In genomic region chr19:5585461-5586299, GRCh38 we compare ENCODE assay signal across 8 cellular contexts. TPM values are rescaled to one million over a fixed set of nuclear protein-coding genes. Genes with fewer than 3 reads are reported as not detected.
DNase-seq lines count a peak whose midpoint lies in the region; ATAC-seq and TF ChIP-seq lines count a peak whose summit lies in the region.

No MANE protein-coding gene starts in this region.

- H3K79me2 ChIP-seq in osteoblast (ENCODE audit: insufficient read depth, low read length): no peaks in the 10 kb centered on the region

- 15 to 20% methylated on average over 27 to 29 of the region's 29 CpGs for WGBS in aorta, 2 donors

- H3K4me1 ChIP-seq in effector memory CD4-positive, alpha-beta T cell (ENCODE audit: control insufficient read depth, insufficient read depth, low read length, poor library complexity, severe bottlenecking): peaks cover 12% of the 10 kb centered on the region
- no peaks in the 10 kb centered on the region for H3K4me1 ChIP-seq in osteoblast (ENCODE audit: insufficient read depth, low read length)
- no peaks in the 10 kb centered on the region for H3K4me1 ChIP-seq in aorta (ENCODE audit: control insufficient read depth in 1 of 2, insufficient read depth in 2 of 2, low read length in 2 of 2)

- TF ChIP-seq CTCF in GM20000 (IDR thresholded peaks at IDR 0.05; ENCODE audit: extremely low read depth, missing control alignments) (no peak), osteoblast (IDR thresholded peaks at IDR 0.05; ENCODE audit: extremely low read depth, low read depth, low read length) (no peak)

- H4K20me1 ChIP-seq in osteoblast (ENCODE audit: insufficient read depth, low read length): peaks cover 17% of the 10 kb centered on the region

- peak overlapping the region; percentile 39 for H3K27ac ChIP-seq in effector memory CD4-positive, alpha-beta T cell (ENCODE audit: insufficient read depth, low read length, poor library complexity, severe bottlenecking)
- H3K27ac ChIP-seq in osteoblast (ENCODE audit: low read depth, low read length) (no peak overlapping the region), aorta (ENCODE audit: low read depth in 1 of 2, low read length in 2 of 2) (peak overlapping the region in 1 of 2 donors; percentile 10)

- no peaks in the 10 kb centered on the region for H3K27me3 ChIP-seq in effector memory CD4-positive, alpha-beta T cell (replicated peaks; ENCODE audit: control insufficient read depth, insufficient read depth, low read length, poor library complexity, severe bottlenecking)
- H3K27me3 ChIP-seq in osteoblast (ENCODE audit: insufficient read depth, low read length): no peaks in the 10 kb centered on the region
- no peaks in the 10 kb centered on the region for H3K27me3 ChIP-seq in aorta (ENCODE audit: control insufficient read depth in 1 of 2, insufficient read depth in 2 of 2, low read length in 1 of 2)

- H3K36me3 ChIP-seq in effector memory CD4-positive, alpha-beta T cell (ENCODE audit: control insufficient read depth, insufficient read depth, low read length): peaks cover 41% of the 10 kb centered on the region
- H3K36me3 ChIP-seq in osteoblast (ENCODE audit: insufficient read depth, low read length): peaks cover 46% of the 10 kb centered on the region
- peaks cover 0 to 3% of the 10 kb centered on the region in 2 donors for H3K36me3 ChIP-seq in aorta (ENCODE audit: control insufficient read depth in 1 of 2, insufficient read depth in 2 of 2, low read length in 1 of 2)

- no peak overlapping the region for H3K4me2 ChIP-seq in osteoblast (ENCODE audit: insufficient read depth, low read length)

- intact Hi-C loops in aorta (cut with DNase I): no loop called here

- DNase-seq in GM20000 (ENCODE audit: low spot score) (peak; percentile 82), osteoblast (ENCODE audit: insufficient read length, low spot score, missing footprints) (peak; percentile 84), aorta (peak; percentile 59 to 76), dedifferentiated amniotic fluid mesenchymal stem cell (ENCODE audit: extremely low spot score) (no peak), A172 (ENCODE audit: low spot score) (no peak), NK-92 (lab: John Stamatoyannopoulos, UW; ENCODE audit: unreplicated experiment) (no peak)
- peak; percentile 34 for DNase-seq in activated CD4-positive, alpha-beta T cell treated with anti-CD3 and anti-CD28 coated beads, Interleukin-2, amount 50 U/mL, for 1 hour
- DNase-seq in effector memory CD4-positive, alpha-beta T cell: peak; percentile 19 to 33 (median 30)

- no peak overlapping the region for H3K4me3 ChIP-seq in effector memory CD4-positive, alpha-beta T cell (ENCODE audit: insufficient read depth, low read depth, low read length, poor library complexity, severe bottlenecking)
- no peak overlapping the region for H3K4me3 ChIP-seq in osteoblast (ENCODE audit: insufficient read depth, low read length)
- H3K4me3 ChIP-seq in aorta (ENCODE audit: low read length in 2 of 2): no peak overlapping the region

- no peaks in the 10 kb centered on the region for H3K9me3 ChIP-seq in effector memory CD4-positive, alpha-beta T cell (ENCODE audit: control insufficient read depth, low read length)
- H3K9me3 ChIP-seq in osteoblast (ENCODE audit: low read depth, low read length): no peaks in the 10 kb centered on the region
- no peaks in the 10 kb centered on the region for H3K9me3 ChIP-seq in aorta (ENCODE audit: control insufficient read depth, low read length)

- no peak overlapping the region for H2AFZ ChIP-seq in osteoblast (ENCODE audit: low read length)

- peak; percentile 29 for ATAC-seq in aorta (ENCODE audit: low FRiP score)

RNA-seq across cellular contexts. Expression of gene TINCR, which starts 17.9 kb away (rescaled TPM):
- total RNA-seq in osteoblast (under 0.01 and 0.36 TPM in 2 replicates), aorta (1 to 10 TPM in 1 of 2 donors, under 1 TPM in 1; 0.96 to 1.1 TPM)
- polyA plus RNA-seq in aorta: 1 to 10 TPM in 1 of 2 donors, under 1 TPM in 1; 0.50 to 1.1 TPM
- total RNA-seq in A172 (2014; rRNA removed; shearing (Covaris generic)): 0.50 and 1.8 TPM in 2 replicates

RNA-seq across cellular contexts. Expression of gene SAFB2, which starts 36.9 kb away (rescaled TPM):
- 38.0 and 43.0 TPM in 2 replicates for total RNA-seq in osteoblast
- total RNA-seq in aorta: 100 to 1,000 TPM in 1 of 2 donors, 10 to 100 TPM in 1; 67.1 to 113 TPM
- 10 to 100 TPM; 26.7 to 82.2 TPM for polyA plus RNA-seq in aorta
- 18.5 and 22.4 TPM in 2 replicates for total RNA-seq in A172 (2014; rRNA removed; shearing (Covaris generic))

RNA-seq across cellular contexts. Expression of gene SAFB, which starts 37.2 kb away (rescaled TPM):
- total RNA-seq in osteoblast (33.7 and 42.4 TPM in 2 replicates), aorta (100 to 1,000 TPM in 1 of 2 donors, 10 to 100 TPM in 1; 79.3 to 100 TPM)
- 10 to 100 TPM; 32.7 to 72.4 TPM for polyA plus RNA-seq in aorta
- 25.7 and 31.5 TPM in 2 replicates for total RNA-seq in A172 (2014; rRNA removed; shearing (Covaris generic))

Comparison
In these comparisons a context has a peak if more than half of its experiments do, and no peak if none do; other contexts are left out.
1. DNase-seq: peak in GM20000 (single experiment), activated CD4-positive, alpha-beta T cell treated with anti-CD3 and anti-CD28 coated beads, Interleukin-2, amount 50 U/mL, for 1 hour (single experiment), effector memory CD4-positive, alpha-beta T cell (3 of 3), osteoblast (single experiment) and aorta (2 of 2); none in dedifferentiated amniotic fluid mesenchymal stem cell (single experiment), A172 (single experiment) and NK-92 (single experiment).